20 cellular contexts compared by ENCODE assay signal in the genomic region with DNA sequence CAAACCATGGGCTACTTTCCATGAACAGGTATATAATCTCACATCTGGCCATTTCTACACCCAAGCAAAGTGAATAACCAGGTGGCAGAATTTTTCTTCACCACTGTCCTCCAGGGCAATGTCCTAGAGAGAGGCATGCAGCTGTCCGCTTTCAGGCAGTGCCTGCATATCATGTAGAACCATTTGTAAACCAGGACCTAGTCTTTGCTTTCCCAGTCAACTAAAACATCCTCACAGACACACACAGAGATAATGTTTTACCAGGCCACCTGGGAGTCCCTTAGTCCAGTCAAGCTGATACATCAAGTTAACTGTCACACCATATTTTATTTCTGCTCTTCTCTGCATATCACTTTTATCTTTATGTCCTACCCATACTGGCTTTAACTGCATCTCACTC. TPM values are rescaled to one million over a fixed set of nuclear protein-coding genes. Genes with fewer than 3 reads are reported as not detected.
"Had no signal": no experiment of that assay in that cellular context is flagged by ENCODE, and none has a peak within 500 bp of the region (broad histone marks: within the 10 kb centered on the region; RNA-seq: fewer than 3 reads in every experiment).

No MANE protein-coding gene starts in this region.

- FAIRE-seq: colon, frontal cortex, kidney had no signal

- H3K27ac ChIP-seq: dorsolateral prefrontal cortex, lower lobe of right lung, neural progenitor cell, parathyroid adenoma, prostate gland, skin epidermis, suprapubic skin, transverse colon, upper lobe of right lung, uterus had no signal

- H3K9me3 ChIP-seq: prostate gland, suprapubic skin, transverse colon, upper lobe of right lung, uterus had no signal

- H3K27me3 ChIP-seq: dorsolateral prefrontal cortex, neural progenitor cell, suprapubic skin, transverse colon, upper lobe of right lung, uterus had no signal

- H3K36me3 ChIP-seq: lower lobe of right lung, neural progenitor cell, prostate gland, suprapubic skin, transverse colon, upper lobe of right lung, uterus had no signal

- H2AFZ ChIP-seq: neural progenitor cell, parathyroid adenoma had no signal

- H3K9ac ChIP-seq: neural progenitor cell, parathyroid adenoma had no signal

- H3K79me2 ChIP-seq: parathyroid adenoma had no signal

- H3K4me3 ChIP-seq: dorsolateral prefrontal cortex, lower lobe of right lung, neural progenitor cell, prostate gland, skin epidermis, suprapubic skin, transverse colon, upper lobe of right lung, uterus had no signal

- ATAC-seq: left ventricle myocardium superior; lower lobe of right lung; stimulated activated naive CD8-positive, alpha-beta T cell treated with anti-CD3 and anti-CD28 coated beads, Interleukin-15, amount 100 ng/mL, for 72 hours; upper lobe of right lung had no signal

- H3K4me2 ChIP-seq: neural progenitor cell had no signal

- H3K4me1 ChIP-seq: lower lobe of right lung, neural progenitor cell, parathyroid adenoma, prostate gland, suprapubic skin, transverse colon, upper lobe of right lung, uterus had no signal

- DNase-seq: dorsolateral prefrontal cortex; effector CD4-positive, alpha-beta T cell; kidney; left ventricle myocardium superior; lower lobe of right lung; naive B cell; stimulated activated CD4-positive, alpha-beta T cell treated with anti-CD3 and anti-CD28 coated beads, Interleukin-15, amount 100 ng/mL, for 24 hours; stimulated activated CD4-positive, alpha-beta T cell treated with anti-CD3 and anti-CD28 coated beads, Interleukin-2, amount 100 ng/mL, for 48 hours; stimulated activated naive CD4-positive, alpha-beta T cell; stimulated activated naive CD8-positive, alpha-beta T cell treated with anti-CD3 and anti-CD28 coated beads, Interleukin-15, amount 100 ng/mL, for 72 hours; transverse colon; upper lobe of right lung; uterus had no signal

RNA-seq across cellular contexts. Expression of gene TNFSF18, which starts 26.2 kb away (rescaled TPM):
- total RNA-seq: kidney, left ventricle myocardium superior, prostate gland, transverse colon, upper lobe of right lung had no signal
